Comparison of ENCODE assay signal across 31 cellular contexts in genomic region chr4:5802565-5802964, GRCh38.
"Had no signal": no experiment of that assay in that cellular context is flagged by ENCODE, and none has a peak within 500 bp of the region (broad histone marks: within the 10 kb centered on the region; RNA-seq: fewer than 3 reads in every experiment).

No MANE protein-coding gene starts in this region.

- H3K4me3 ChIP-seq: adrenal gland, body of pancreas, coronary artery, dorsolateral prefrontal cortex had no signal

- H3K27ac Mint-ChIP-seq: activated CD4-positive, alpha-beta memory T cell treated with anti-CD3 and anti-CD28 coated beads, Interleukin-2, amount 10 ng/mL, durations not matched to agents 7 days and 5 days; activated CD4-positive, alpha-beta T cell treated with anti-CD3 and anti-CD28 coated beads for 36 hours; activated CD4-positive, alpha-beta T cell treated with anti-CD3 and anti-CD28 coated beads, Interleukin-2, amount 10 ng/mL, durations not matched to agents 24 days and 14 days; activated naive CD4-positive, alpha-beta T cell treated with anti-CD3 and anti-CD28 coated beads for 36 hours; activated naive CD4-positive, alpha-beta T cell treated with anti-CD3 and anti-CD28 coated beads, Interleukin-2, amount 50 U/mL, for 24 hours; activated naive CD8-positive, alpha-beta T cell treated with anti-CD3 and anti-CD28 coated beads for 36 hours; activated naive CD8-positive, alpha-beta T cell treated with anti-CD3 and anti-CD28 coated beads, Interleukin-2, amount 50 U/mL, for 24 hours; activated T-cell treated with anti-CD3 and anti-CD28 coated beads, Interleukin-2, amount 50 U/mL, for 24 hours; activated T-cell treated with anti-CD3 and anti-CD28 coated beads, Interleukin-2, amount 50 U/mL, for 72 hours; dendritic cell treated with granulocyte-macrophage colony-stimulating factor and Interleukin-4, amounts not matched to agents 40 ng/mL and 50 ng/mL, for 4 days; endodermal cell; T-helper 2 cell treated with Interferon-gamma antibody and Interleukin-4, amounts not matched to agents 5 μg/mL and 100 μg/mL, for 36 hours had no signal

- H3K27ac ChIP-seq: adrenal gland, body of pancreas, coronary artery, dorsolateral prefrontal cortex had no signal

- H3K9me3 Mint-ChIP-seq: activated CD4-positive, alpha-beta memory T cell treated with anti-CD3 and anti-CD28 coated beads, Interleukin-2, amount 10 ng/mL, durations not matched to agents 7 days and 5 days; activated CD4-positive, alpha-beta T cell treated with anti-CD3 and anti-CD28 coated beads, Interleukin-2, amount 10 ng/mL, durations not matched to agents 24 days and 14 days; activated naive CD4-positive, alpha-beta T cell treated with anti-CD3 and anti-CD28 coated beads for 36 hours; activated naive CD4-positive, alpha-beta T cell treated with anti-CD3 and anti-CD28 coated beads, Interleukin-2, amount 50 U/mL, for 24 hours; activated naive CD8-positive, alpha-beta T cell treated with anti-CD3 and anti-CD28 coated beads for 36 hours; activated naive CD8-positive, alpha-beta T cell treated with anti-CD3 and anti-CD28 coated beads, Interleukin-2, amount 50 U/mL, for 24 hours; activated T-cell treated with anti-CD3 and anti-CD28 coated beads, Interleukin-2, amount 50 U/mL, for 24 hours; activated T-cell treated with anti-CD3 and anti-CD28 coated beads, Interleukin-2, amount 50 U/mL, for 72 hours; dendritic cell treated with granulocyte-macrophage colony-stimulating factor and Interleukin-4, amounts not matched to agents 40 ng/mL and 50 ng/mL, for 4 days; T-helper 2 cell treated with Interferon-gamma antibody and Interleukin-4, amounts not matched to agents 5 μg/mL and 100 μg/mL, for 36 hours had no signal

- H3K4me3 Mint-ChIP-seq: activated CD4-positive, alpha-beta memory T cell treated with anti-CD3 and anti-CD28 coated beads, Interleukin-2, amount 10 ng/mL, durations not matched to agents 7 days and 5 days; activated CD4-positive, alpha-beta T cell treated with anti-CD3 and anti-CD28 coated beads for 36 hours; activated CD4-positive, alpha-beta T cell treated with anti-CD3 and anti-CD28 coated beads, Interleukin-2, amount 10 ng/mL, durations not matched to agents 24 days and 14 days; activated naive CD4-positive, alpha-beta T cell treated with anti-CD3 and anti-CD28 coated beads for 36 hours; activated naive CD4-positive, alpha-beta T cell treated with anti-CD3 and anti-CD28 coated beads, Interleukin-2, amount 50 U/mL, for 24 hours; activated naive CD8-positive, alpha-beta T cell treated with anti-CD3 and anti-CD28 coated beads for 36 hours; activated naive CD8-positive, alpha-beta T cell treated with anti-CD3 and anti-CD28 coated beads, Interleukin-2, amount 50 U/mL, for 24 hours; activated T-cell treated with anti-CD3 and anti-CD28 coated beads, Interleukin-2, amount 50 U/mL, for 24 hours; activated T-cell treated with anti-CD3 and anti-CD28 coated beads, Interleukin-2, amount 50 U/mL, for 72 hours; dendritic cell treated with granulocyte-macrophage colony-stimulating factor and Interleukin-4, amounts not matched to agents 40 ng/mL and 50 ng/mL, for 4 days; endodermal cell; T-helper 17 cell; T-helper 2 cell treated with Interferon-gamma antibody and Interleukin-4, amounts not matched to agents 5 μg/mL and 100 μg/mL, for 36 hours had no signal

- ATAC-seq: activated CD4-positive, alpha-beta T cell treated with anti-CD3 and anti-CD28 coated beads for 36 hours; activated naive CD8-positive, alpha-beta T cell treated with anti-CD3 and anti-CD28 coated beads, Interleukin-2, amount 50 U/mL, for 24 hours; activated T-cell treated with anti-CD3 and anti-CD28 coated beads, Interleukin-2, amount 50 U/mL, for 72 hours; body of pancreas; esophagus mucosa; T-helper 17 cell had no signal

- H3K27me3 Mint-ChIP-seq: activated CD4-positive, alpha-beta memory T cell treated with anti-CD3 and anti-CD28 coated beads, Interleukin-2, amount 10 ng/mL, durations not matched to agents 7 days and 5 days; activated CD4-positive, alpha-beta T cell treated with anti-CD3 and anti-CD28 coated beads for 36 hours; activated CD4-positive, alpha-beta T cell treated with anti-CD3 and anti-CD28 coated beads, Interleukin-2, amount 10 ng/mL, durations not matched to agents 24 days and 14 days; activated naive CD8-positive, alpha-beta T cell treated with anti-CD3 and anti-CD28 coated beads for 36 hours; activated naive CD8-positive, alpha-beta T cell treated with anti-CD3 and anti-CD28 coated beads, Interleukin-2, amount 50 U/mL, for 24 hours; activated T-cell treated with anti-CD3 and anti-CD28 coated beads, Interleukin-2, amount 50 U/mL, for 24 hours; dendritic cell treated with granulocyte-macrophage colony-stimulating factor and Interleukin-4, amounts not matched to agents 40 ng/mL and 50 ng/mL, for 4 days had no signal

- H3K4me1 Mint-ChIP-seq: activated CD4-positive, alpha-beta memory T cell treated with anti-CD3 and anti-CD28 coated beads, Interleukin-2, amount 10 ng/mL, durations not matched to agents 7 days and 5 days; activated CD4-positive, alpha-beta T cell treated with anti-CD3 and anti-CD28 coated beads for 36 hours; activated CD4-positive, alpha-beta T cell treated with anti-CD3 and anti-CD28 coated beads, Interleukin-2, amount 10 ng/mL, durations not matched to agents 24 days and 14 days; activated naive CD4-positive, alpha-beta T cell treated with anti-CD3 and anti-CD28 coated beads, Interleukin-2, amount 50 U/mL, for 24 hours; activated naive CD8-positive, alpha-beta T cell treated with anti-CD3 and anti-CD28 coated beads for 36 hours; activated naive CD8-positive, alpha-beta T cell treated with anti-CD3 and anti-CD28 coated beads, Interleukin-2, amount 50 U/mL, for 24 hours; endodermal cell; T-helper 17 cell had no signal

- DNase-seq: activated CD4-positive, alpha-beta memory T cell treated with anti-CD3 and anti-CD28 coated beads, Interleukin-2, amount 10 ng/mL, durations not matched to agents 7 days and 5 days; activated CD4-positive, alpha-beta T cell treated with anti-CD3 and anti-CD28 coated beads for 36 hours; activated CD4-positive, alpha-beta T cell treated with anti-CD3 and anti-CD28 coated beads, Interleukin-2, amount 10 ng/mL, durations not matched to agents 24 days and 14 days; activated CD4-positive, alpha-beta T cell treated with anti-CD3 and anti-CD28 coated beads, Interleukin-2, amount 50 U/mL, for 4 hours; activated CD4-positive, CD25-positive, alpha-beta regulatory T cell; activated CD4-positive, CD25-positive, alpha-beta regulatory T cell treated with anti-CD3 and anti-CD28 coated beads, Interleukin-2, amount 50 U/mL, for 72 hours; activated CD8-positive, alpha-beta memory T cell treated with anti-CD3 and anti-CD28 coated beads, Interleukin-2, amount 50 U/mL, for 48 hours; activated naive CD4-positive, alpha-beta T cell treated with anti-CD3 and anti-CD28 coated beads for 36 hours; activated naive CD8-positive, alpha-beta T cell treated with anti-CD3 and anti-CD28 coated beads for 36 hours; activated naive CD8-positive, alpha-beta T cell treated with anti-CD3 and anti-CD28 coated beads, Interleukin-2, amount 50 U/mL, for 24 hours; activated T-cell treated with anti-CD3 and anti-CD28 coated beads for 4 hours; activated T-cell treated with anti-CD3 and anti-CD28 coated beads, Interleukin-2, amount 50 U/mL, for 24 hours; activated T-cell treated with anti-CD3 and anti-CD28 coated beads, Interleukin-2, amount 50 U/mL, for 72 hours; adrenal gland; amygdala; body of pancreas; central memory CD4-positive, alpha-beta T cell; cerebellar nuclear complex; effector memory CD4-positive, alpha-beta T cell; endodermal cell; foreskin fibroblast; head of caudate nucleus; T-helper 1 cell; T-helper 17 cell; T1000 had no signal

- H3K9me3 ChIP-seq: adrenal gland, body of pancreas had no signal

- H3K4me1 ChIP-seq: adrenal gland, body of pancreas had no signal

- H3K27me3 ChIP-seq: adrenal gland, body of pancreas, dorsolateral prefrontal cortex had no signal

- H3K36me3 Mint-ChIP-seq: activated naive CD4-positive, alpha-beta T cell treated with anti-CD3 and anti-CD28 coated beads, Interleukin-2, amount 50 U/mL, for 24 hours; activated naive CD8-positive, alpha-beta T cell treated with anti-CD3 and anti-CD28 coated beads for 36 hours had no signal
